1 cellular context compared by ENCODE assay signal in genomic region chr7:41581041-41581440, GRCh38.
TF ChIP-seq lines count a peak whose summit lies in the region.

No MANE protein-coding gene starts in this region.

TF ChIP-seq in IMR-90, 13 proteins besides CTCF, POLR2A, EP300 and RAD21:
- TF ChIP-seq USF2 (IDR thresholded peaks at IDR 0.05; ENCODE audit: low read depth, low read length) (no peak), NFE2L2 (IDR thresholded peaks at IDR 0.05; ENCODE audit: low read depth, low read length) (no peak), RCOR1 (IDR thresholded peaks at IDR 0.05; ENCODE audit: insufficient replicate concordance, low read length) (no peak), RFX5 (IDR thresholded peaks at IDR 0.05; ENCODE audit: low read depth, low read length) (no peak), MAFK (IDR thresholded peaks at IDR 0.05; ENCODE audit: low read depth, low read length) (no peak)
